ENCODE assay signal across 8 cellular contexts in the genomic region with DNA sequence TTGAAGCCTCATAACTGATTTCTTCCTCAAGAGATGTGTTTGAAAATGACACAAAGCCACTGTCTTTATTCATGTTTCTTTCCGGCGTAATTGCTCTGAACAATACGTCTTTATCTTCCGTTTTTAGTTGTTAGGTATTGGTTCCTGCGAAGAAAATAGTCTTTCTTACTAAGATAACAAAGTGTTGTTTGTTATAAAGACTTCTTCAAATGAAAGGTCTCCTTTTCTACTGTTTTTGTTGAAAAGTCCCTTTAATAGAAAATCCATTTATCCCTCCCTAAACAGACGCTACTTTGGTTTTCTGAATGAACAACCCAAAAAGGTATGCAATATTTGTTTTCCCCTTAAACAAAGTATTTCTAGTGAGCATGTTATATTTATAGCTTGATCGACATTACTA.
"Had no signal": no experiment of that assay in that cellular context is flagged by ENCODE, and none has a peak within 500 bp of the region (broad histone marks: within the 10 kb centered on the region; RNA-seq: fewer than 3 reads in every experiment).

No MANE protein-coding gene starts in this region.

- ATAC-seq: HCT116, K562 had no signal

- DNase-seq: GM23248, GOT3, H7, HFFc6, IMR-90, KG1 had no signal
